Comparison of ENCODE assay signal across 18 cellular contexts in the genomic region with DNA sequence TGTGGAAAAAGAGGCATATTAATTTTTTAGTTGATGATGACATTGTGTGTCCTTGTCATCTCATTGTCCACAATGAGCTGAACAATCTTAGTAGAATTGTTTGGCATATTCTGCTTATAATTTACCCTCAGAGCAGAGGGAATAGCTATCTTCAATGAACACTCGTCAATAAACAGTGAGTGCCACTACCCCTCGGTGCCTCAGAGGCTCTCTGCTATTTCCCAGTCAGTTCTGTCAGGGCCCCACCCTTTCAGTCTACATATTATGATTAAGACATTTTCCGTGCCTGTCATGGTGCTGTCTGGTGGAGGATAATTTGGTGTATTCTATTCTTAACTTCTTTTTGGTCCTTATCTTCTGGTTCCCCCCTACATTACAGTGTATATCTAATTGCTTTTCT.
"Had no signal": no experiment of that assay in that cellular context is flagged by ENCODE, and none has a peak within 500 bp of the region (broad histone marks: within the 10 kb centered on the region; RNA-seq: fewer than 3 reads in every experiment).

No MANE protein-coding gene starts in this region.

- H3K9me3 Mint-ChIP-seq: activated CD4-positive, alpha-beta T cell treated with anti-CD3 and anti-CD28 coated beads, Interleukin-2, amount 10 ng/mL, durations not matched to agents 24 days and 14 days; activated naive CD4-positive, alpha-beta T cell treated with anti-CD3 and anti-CD28 coated beads, Interleukin-2, amount 50 U/mL, for 72 hours; immature natural killer cell; naive thymus-derived CD4-positive, alpha-beta T cell had no signal

- H3K27me3 ChIP-seq: esophagus squamous epithelium, thyroid gland, vagina had no signal

- H3K4me1 ChIP-seq: esophagus squamous epithelium, lower lobe of right lung, thyroid gland, vagina had no signal

- H3K4me3 ChIP-seq: esophagus squamous epithelium, lower lobe of right lung, thyroid gland, vagina had no signal

- H3K4me3 Mint-ChIP-seq: activated CD4-positive, alpha-beta T cell treated with anti-CD3 and anti-CD28 coated beads, Interleukin-2, amount 10 ng/mL, durations not matched to agents 24 days and 14 days; immature natural killer cell; naive thymus-derived CD4-positive, alpha-beta T cell had no signal

- ATAC-seq: activated naive CD4-positive, alpha-beta T cell treated with anti-CD3 and anti-CD28 coated beads, Interleukin-2, amount 50 U/mL, for 72 hours; lower lobe of right lung; naive thymus-derived CD4-positive, alpha-beta T cell had no signal

- DNase-seq: activated CD4-positive, alpha-beta T cell treated with anti-CD3 and anti-CD28 coated beads, Interleukin-2, amount 10 ng/mL, durations not matched to agents 24 days and 14 days; activated effector memory CD4-positive, alpha-beta T cell treated with anti-CD3 and anti-CD28 coated beads, Interleukin-2, amount 50 U/mL, for 16 hours; anterior cingulate cortex; cerebellar nuclear complex; esophagus squamous epithelium; foreskin fibroblast; glutamatergic neuron; immature natural killer cell; lower lobe of right lung; midbrain; naive thymus-derived CD4-positive, alpha-beta T cell; retina; stimulated activated CD4-positive, alpha-beta T cell treated with anti-CD3 and anti-CD28 coated beads, Interleukin-4, amount 100 ng/mL, for 24 hours; T-helper 2 cell; thyroid gland had no signal

- H3K4me1 Mint-ChIP-seq: activated CD4-positive, alpha-beta T cell treated with anti-CD3 and anti-CD28 coated beads, Interleukin-2, amount 10 ng/mL, durations not matched to agents 24 days and 14 days had no signal

- H3K27me3 Mint-ChIP-seq: activated CD4-positive, alpha-beta T cell treated with anti-CD3 and anti-CD28 coated beads, Interleukin-2, amount 10 ng/mL, durations not matched to agents 24 days and 14 days; naive thymus-derived CD4-positive, alpha-beta T cell had no signal

- H3K27ac Mint-ChIP-seq: activated CD4-positive, alpha-beta T cell treated with anti-CD3 and anti-CD28 coated beads, Interleukin-2, amount 10 ng/mL, durations not matched to agents 24 days and 14 days; activated naive CD4-positive, alpha-beta T cell treated with anti-CD3 and anti-CD28 coated beads, Interleukin-2, amount 50 U/mL, for 72 hours had no signal

- H3K27ac ChIP-seq: esophagus squamous epithelium, lower lobe of right lung, thyroid gland, vagina, VCaP had no signal

- H3K9me3 ChIP-seq: esophagus squamous epithelium, lower lobe of right lung, thyroid gland, vagina had no signal
